Comparison of ENCODE assay signal across 27 cellular contexts in the genomic region with DNA sequence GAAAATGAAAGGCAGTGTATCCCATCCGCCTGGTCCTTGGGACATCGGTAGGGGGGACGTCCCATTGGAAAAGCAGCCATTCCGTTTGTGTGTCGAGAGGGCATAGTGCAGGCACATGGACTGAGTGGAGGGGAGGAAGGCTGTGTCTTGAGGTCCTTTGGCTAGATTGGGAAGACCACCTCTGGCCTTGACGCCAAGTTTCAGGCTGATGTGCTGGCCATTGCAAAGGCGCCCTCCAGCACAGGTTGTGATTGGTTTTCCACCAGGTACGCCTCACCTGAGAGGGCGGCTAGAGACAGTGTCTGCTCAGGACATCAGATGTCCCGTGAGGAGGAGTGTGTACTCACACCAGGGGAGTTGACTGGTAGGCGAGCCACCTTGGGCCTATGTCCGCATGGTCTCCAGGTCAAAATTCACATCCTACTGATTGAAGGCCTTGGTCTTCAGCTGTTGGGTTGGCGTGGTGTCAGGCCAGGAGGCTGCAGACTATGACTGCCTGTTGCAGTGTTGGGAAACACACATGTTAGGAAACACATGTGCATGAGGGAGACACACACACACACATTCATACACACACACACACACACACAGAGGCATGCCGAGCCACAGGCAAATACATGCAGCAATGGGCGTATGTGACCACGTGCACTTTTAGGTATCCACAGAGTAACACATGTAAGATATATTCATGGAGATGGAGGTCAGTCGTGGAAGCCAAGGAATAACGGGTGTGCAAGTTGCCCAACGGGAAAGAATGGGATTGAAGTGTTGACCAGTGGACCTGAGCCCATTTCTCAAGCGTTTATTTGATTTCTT.
DNase-seq lines count a peak whose midpoint lies in the region; ATAC-seq and TF ChIP-seq lines count a peak whose summit lies in the region.
"Had no signal": no experiment of that assay in that cellular context is flagged by ENCODE, and none has a peak within 500 bp of the region (broad histone marks: within the 10 kb centered on the region; RNA-seq: fewer than 3 reads in every experiment).

No MANE protein-coding gene starts in this region.

- H3K27ac ChIP-seq in esophagus muscularis mucosa (replicated peaks in 1 of 4) (no peak overlapping the region), hepatocyte (no peak overlapping the region)
- H3K27ac ChIP-seq: 22Rv1, SJSA1, tibial artery had no signal

- DNase-seq in activated CD4-positive, CD25-positive, alpha-beta regulatory T cell treated with anti-CD3 and anti-CD28 coated beads, Interleukin-2, amount 50 U/mL, for 72 hours = peak; percentile 13
- no peak for DNase-seq in activated CD4-positive, CD25-positive, alpha-beta regulatory T cell (lab: John Stamatoyannopoulos, UW)
- peak; percentile 74 for DNase-seq in esophagus muscularis mucosa (ENCODE audit: extremely low spot score)
- DNase-seq in osteocyte (ENCODE audit: extremely low spot score, unreplicated experiment) = peak; percentile 62
- DNase-seq in type B pancreatic cell (ENCODE audit: extremely low spot score, unreplicated experiment) = peak; percentile 54
- DNase-seq in activated CD4-positive, alpha-beta memory T cell treated with anti-CD3 and anti-CD28 coated beads for 36 hours = no peak
- DNase-seq in hepatocyte (ENCODE audit: low spot score) = no peak
- DNase-seq: activated naive CD4-positive, alpha-beta T cell treated with Interleukin-2 at 50 U/mL for 16 hours; activated T-cell treated with anti-CD3 and anti-CD28 coated beads, Interleukin-2, amount 50 U/mL, for 1 hour; Calu3; cerebellar nuclear complex; effector memory CD8-positive, alpha-beta T cell; EL; left ventricle myocardium superior; NCI-H1092 treated with DMSO at 0.1 percent for 48 hours; NCI-H2107; NCI-H510A; NK-92 treated with Interleukin-12 subunit alpha and Interleukin-12 subunit beta, amount 100 ng/mL, for 24 hours; right cardiac atrium; T-helper 17 cell had no signal

- H3K4me1 Mint-ChIP-seq in osteocyte (ENCODE audit: unreplicated experiment) = no peaks in the 10 kb centered on the region
- no peaks in the 10 kb centered on the region for H3K4me1 Mint-ChIP-seq in type B pancreatic cell (ENCODE audit: unreplicated experiment)
- no peaks in the 10 kb centered on the region for H3K4me1 Mint-ChIP-seq in activated CD4-positive, alpha-beta memory T cell treated with anti-CD3 and anti-CD28 coated beads for 36 hours (ENCODE audit: low read depth)
- H3K4me1 Mint-ChIP-seq: B cell, T-helper 17 cell had no signal

- POLR2A ChIA-PET in activated CD4-positive, alpha-beta memory T cell treated with anti-CD3 and anti-CD28 coated beads for 36 hours (lab: Charles Lee) = no interaction called here

- H4K20me1 ChIP-seq in hepatocyte (ENCODE audit: insufficient read depth, poor library complexity, severe bottlenecking) = no peaks in the 10 kb centered on the region

- H3K36me3 Mint-ChIP-seq in osteocyte (ENCODE audit: unreplicated experiment) (peaks cover 88% of the 10 kb centered on the region), type B pancreatic cell (peaks cover 87% of the 10 kb centered on the region)
- peaks cover 97% of the 10 kb centered on the region for H3K36me3 Mint-ChIP-seq in activated CD4-positive, alpha-beta memory T cell treated with anti-CD3 and anti-CD28 coated beads for 36 hours

- H3K9me3 ChIP-seq in esophagus muscularis mucosa = peaks cover 42 to 100% (median 100%) of the 10 kb centered on the region in 4 donors
- peaks cover 67% of the 10 kb centered on the region for H3K9me3 ChIP-seq in hepatocyte (ENCODE audit: low read depth)

- H3K36me3 ChIP-seq in esophagus muscularis mucosa = peaks cover 81 to 100% (median 93%) of the 10 kb centered on the region in 4 donors
- H3K36me3 ChIP-seq in hepatocyte (replicated peaks; ENCODE audit: insufficient read depth, low read depth) = peaks cover 5% of the 10 kb centered on the region
- H3K36me3 ChIP-seq: SJSA1 had no signal

- TF ChIP-seq POLR2A in esophagus muscularis mucosa (IDR thresholded peaks at IDR 0.05; ENCODE audit: low read depth) = no peak

- H3K4me1 ChIP-seq in esophagus muscularis mucosa = no peaks in the 10 kb centered on the region
- H3K4me1 ChIP-seq in hepatocyte (ENCODE audit: insufficient read depth) = no peaks in the 10 kb centered on the region
- H3K4me1 ChIP-seq: SJSA1, tibial artery had no signal

- ATAC-seq in HG02759 (IDR thresholded peaks at IDR 0.05; ENCODE audit: unreplicated experiment) = no peak
- ATAC-seq: effector memory CD8-positive, alpha-beta T cell; HCT116; left ventricle myocardium superior; Panc1; right cardiac atrium; T-helper 17 cell had no signal

- H3K27me3 ChIP-seq in esophagus muscularis mucosa = no peaks in the 10 kb centered on the region
- no peaks in the 10 kb centered on the region for H3K27me3 ChIP-seq in hepatocyte
- H3K27me3 ChIP-seq: SJSA1, tibial artery had no signal

- H3K4me3 ChIP-seq in esophagus muscularis mucosa (no peak overlapping the region), hepatocyte (no peak overlapping the region)
- H3K4me3 ChIP-seq: SJSA1, tibial artery had no signal

- intact Hi-C loops in esophagus muscularis mucosa (cut with DNase I) = no loop called here
- intact Hi-C loops in activated CD4-positive, alpha-beta memory T cell treated with anti-CD3 and anti-CD28 coated beads for 36 hours (cut with micrococcal nuclease) = no loop called here

- CTCF ChIA-PET in activated CD4-positive, alpha-beta memory T cell treated with anti-CD3 and anti-CD28 coated beads for 36 hours (lab: Charles Lee) = no interaction called here

- H3K27me3 Mint-ChIP-seq in osteocyte (ENCODE audit: unreplicated experiment) = no peaks in the 10 kb centered on the region
- no peaks in the 10 kb centered on the region for H3K27me3 Mint-ChIP-seq in type B pancreatic cell
- no peaks in the 10 kb centered on the region for H3K27me3 Mint-ChIP-seq in activated CD4-positive, alpha-beta memory T cell treated with anti-CD3 and anti-CD28 coated beads for 36 hours
- H3K27me3 Mint-ChIP-seq: B cell; effector memory CD8-positive, alpha-beta T cell; T-helper 17 cell had no signal

- WGBS in esophagus muscularis mucosa = 90% methylated on average over 15 of the region's 20 CpGs
- 89% methylated on average over 20 of the region's 20 CpGs for WGBS in hepatocyte (ENCODE audit: low lambda C conversion rate, missing lambda C conversion rate)

- no peak for TF ChIP-seq EP300 in esophagus muscularis mucosa (IDR thresholded peaks at IDR 0.05)

- H3K4me2 ChIP-seq in hepatocyte = no peak overlapping the region

- H2AFZ ChIP-seq in hepatocyte = no peak overlapping the region

- H3K27ac Mint-ChIP-seq in osteocyte (ENCODE audit: unreplicated experiment) (no peak overlapping the region), type B pancreatic cell (no peak overlapping the region)
- H3K27ac Mint-ChIP-seq in activated CD4-positive, alpha-beta memory T cell treated with anti-CD3 and anti-CD28 coated beads for 36 hours = no peak overlapping the region
- H3K27ac Mint-ChIP-seq: B cell; effector memory CD8-positive, alpha-beta T cell; T-helper 17 cell had no signal

- H3K9me3 Mint-ChIP-seq in osteocyte (ENCODE audit: unreplicated experiment) (peaks cover 55% of the 10 kb centered on the region), type B pancreatic cell (peaks cover 21% of the 10 kb centered on the region)
- H3K9me3 Mint-ChIP-seq in activated CD4-positive, alpha-beta memory T cell treated with anti-CD3 and anti-CD28 coated beads for 36 hours = peaks cover 93% of the 10 kb centered on the region

- H3K4me3 Mint-ChIP-seq in osteocyte (ENCODE audit: unreplicated experiment) = no peak overlapping the region
- no peak overlapping the region for H3K4me3 Mint-ChIP-seq in type B pancreatic cell
- no peak overlapping the region for H3K4me3 Mint-ChIP-seq in activated CD4-positive, alpha-beta memory T cell treated with anti-CD3 and anti-CD28 coated beads for 36 hours
- H3K4me3 Mint-ChIP-seq: B cell; effector memory CD8-positive, alpha-beta T cell; T-helper 17 cell had no signal

- TF ChIP-seq CTCF in esophagus muscularis mucosa (IDR thresholded peaks at IDR 0.05) (no peak), osteocyte (IDR thresholded peaks at IDR 0.05) (no peak), type B pancreatic cell (conservative IDR thresholded peaks at IDR 0.05) (no peak), hepatocyte (IDR thresholded peaks at IDR 0.05; ENCODE audit: poor library complexity) (no peak)

- peaks cover 4% of the 10 kb centered on the region for H3K79me2 ChIP-seq in hepatocyte

- no peaks in the 10 kb centered on the region for H3K9me2 ChIP-seq in hepatocyte (replicated peaks; ENCODE audit: insufficient read depth)

Comparison
In these comparisons a context has a peak if more than half of its experiments do, and no peak if none do; other contexts are left out.
1. DNase-seq: peak in activated CD4-positive, CD25-positive, alpha-beta regulatory T cell treated with anti-CD3 and anti-CD28 coated beads, Interleukin-2, amount 50 U/mL, for 72 hours (single experiment), esophagus muscularis mucosa (single experiment), osteocyte (single experiment) and type B pancreatic cell (single experiment); none in activated CD4-positive, CD25-positive, alpha-beta regulatory T cell (0 of 4), activated CD4-positive, alpha-beta memory T cell treated with anti-CD3 and anti-CD28 coated beads for 36 hours (single experiment) and hepatocyte (single experiment).